Comparison of ENCODE assay signal across 19 cellular contexts in the genomic region with DNA sequence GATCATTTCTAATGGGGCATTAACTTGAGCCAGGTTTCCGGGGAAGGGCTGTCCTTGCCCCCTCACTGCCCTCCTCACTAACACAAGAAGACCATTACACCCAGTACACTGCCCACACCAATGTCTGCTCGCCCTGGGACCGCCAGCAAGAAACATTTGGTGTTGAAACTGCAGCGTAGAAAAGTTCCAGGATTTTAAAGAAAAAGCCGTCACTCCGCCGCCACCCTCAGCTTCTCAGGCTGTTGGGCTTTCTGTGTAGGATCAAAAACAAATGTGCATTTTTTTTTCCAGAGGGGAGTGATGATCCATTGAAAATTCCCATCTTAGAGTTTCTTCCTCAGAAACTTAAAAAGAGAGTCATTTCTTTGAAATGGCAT.
DNase-seq lines count a peak whose midpoint lies in the region; ATAC-seq and TF ChIP-seq lines count a peak whose summit lies in the region.
"Had no signal": no experiment of that assay in that cellular context is flagged by ENCODE, and none has a peak within 500 bp of the region (broad histone marks: within the 10 kb centered on the region; RNA-seq: fewer than 3 reads in every experiment).

No MANE protein-coding gene starts in this region.

- no peaks in the 10 kb centered on the region; the same call in 1 of the 2 replicates for H3K27me3 Mint-ChIP-seq in H9 (ENCODE audit: low read depth)

- no peak overlapping the region for H2AK5ac ChIP-seq in H9 (ENCODE audit: insufficient read length, low read length)

- TF ChIP-seq CTCF in H9 (conservative IDR thresholded peaks at IDR 0.05) (no peak), choroid plexus epithelial cell (conservative IDR thresholded peaks at IDR 0.05; ENCODE audit: low read depth, low read length) (no peak), GM13977 (IDR thresholded peaks at IDR 0.05; ENCODE audit: extremely low read depth, insufficient read depth, missing control alignments) (no peak)

- H3K27me3 ChIP-seq in H9 (ENCODE audit: insufficient read depth, low read length) = no peaks in the 10 kb centered on the region
- H3K27me3 ChIP-seq: pancreas, stomach had no signal

- H3K36me3 ChIP-seq in mesodermal cell (ENCODE audit: control insufficient read depth, insufficient read depth, low read length) = peaks cover 38% of the 10 kb centered on the region
- H3K36me3 ChIP-seq: pancreas, stomach had no signal

- H3K9me3 ChIP-seq in H9 (ENCODE audit: control insufficient read depth, low read depth, low read length) (no peaks in the 10 kb centered on the region), mesodermal cell (ENCODE audit: control insufficient read depth, low read length) (no peaks in the 10 kb centered on the region)
- H3K9me3 ChIP-seq: pancreas, stomach had no signal

- no peaks in the 10 kb centered on the region for H3K79me1 ChIP-seq in H9 (ENCODE audit: insufficient read depth, low read depth, low read length, poor library complexity, severe bottlenecking)

- H3K27ac Mint-ChIP-seq in H9 = 0 out of 7 replicates have a peak overlapping the region, but pooled peaks of 2 of the 3 experiments have one; percentile 29 to 39

- no peak overlapping the region for H4K91ac ChIP-seq in H9 (ENCODE audit: insufficient read length, low read depth, low read length)

- H3K79me2 ChIP-seq in H9 (ENCODE audit: insufficient read depth, low read length) = no peaks in the 10 kb centered on the region; the same call in 1 of the 2 replicates

- WGBS in H9 (ENCODE audit: extremely low coverage, insufficient read length, low lambda C conversion rate) = no CpG with 5 or more reads among the region's 7 CpGs
- WGBS in mesodermal cell (ENCODE audit: insufficient coverage in 2 of 2), 2 experiments = 98 to 99% methylated on average over 6 of the region's 7 CpGs

- H3K4me1 ChIP-seq in H9 (ENCODE audit: insufficient read depth, low read length) = 0 out of 2 replicates have a peak, but pooled peaks cover 2% of the 10 kb centered on the region
- H3K4me1 ChIP-seq in mesodermal cell (ENCODE audit: control insufficient read depth, insufficient read depth, low read length, poor library complexity, severe bottlenecking) = peaks cover 30% of the 10 kb centered on the region
- H3K4me1 ChIP-seq: pancreas had no signal

- H3K4me1 Mint-ChIP-seq in H9 = peaks cover 2% of the 10 kb centered on the region in 2 experiments; a peak in 3 of 4 replicates

- no peak overlapping the region for H3K56ac ChIP-seq in H9 (ENCODE audit: insufficient read length, low read depth, low read length)

- no peak overlapping the region for H3K4ac ChIP-seq in H9 (ENCODE audit: low read depth, low read length)

- no peak for DNase-seq in H9
- peak; percentile 17 for DNase-seq in choroid plexus epithelial cell (ENCODE audit: low read depth)
- DNase-seq in GM13977 (ENCODE audit: low spot score) = no peak
- DNase-seq in NOMO-1 treated with dmso at 0.1 percent for 144 hours (lab: John Stamatoyannopoulos, UW; ENCODE audit: unreplicated experiment) = no peak
- DNase-seq in stimulated activated CD4-positive, alpha-beta T cell treated with anti-CD3 and anti-CD28 coated beads, Interleukin-12 subunit alpha, Interleukin-12 subunit beta, amount 100 ng/mL, for 4 hours = no peak
- DNase-seq: activated CD8-positive, alpha-beta memory T cell treated with anti-CD3 and anti-CD28 coated beads for 24 hours; AML-193; Calu3; cortex of kidney; Karpas-422; midbrain; NCI-H2171; pancreas; stomach; T-helper 1 cell had no signal

- no peak overlapping the region for H3K27ac ChIP-seq in H9 (ENCODE audit: insufficient read length, low read depth, low read length)
- H3K27ac ChIP-seq in mesodermal cell (ENCODE audit: low read depth, low read length, severe bottlenecking) = peak overlapping the region; percentile 85
- H3K27ac ChIP-seq in skin epidermis = peak overlapping the region in 17 of 21 experiments; percentile 2 to 88 (median 55)
- H3K27ac ChIP-seq: pancreas had no signal

- no peaks in the 10 kb centered on the region for H4K20me1 ChIP-seq in H9 (ENCODE audit: control insufficient read depth, insufficient read depth, insufficient read length)

- no peak overlapping the region for H3K4me3 ChIP-seq in choroid plexus epithelial cell (ENCODE audit: low read depth, low read length)
- no peak overlapping the region for H3K4me3 ChIP-seq in mesodermal cell (ENCODE audit: extremely low read depth, insufficient read depth, low read length, poor library complexity, severe bottlenecking)
- H3K4me3 ChIP-seq in skin epidermis = no peak overlapping the region
- H3K4me3 ChIP-seq: pancreas, stomach had no signal

- H3K9ac ChIP-seq in H9 (ENCODE audit: extremely low read depth, insufficient read length, low read length) = no peak overlapping the region

- H2BK15ac ChIP-seq in H9 (ENCODE audit: low read depth, low read length) = no peak overlapping the region

- no peak overlapping the region for H2BK120ac ChIP-seq in H9 (ENCODE audit: low read depth, low read length, poor library complexity, severe bottlenecking)

- H3K36me3 Mint-ChIP-seq in H9 (ENCODE audit: insufficient read depth in 1 of 3, low read depth in 3 of 3) = peaks cover 0 to 2% (median 0%) of the 10 kb centered on the region in 3 experiments; a peak in 4 of 7 replicates

- H3K14ac ChIP-seq in H9 (ENCODE audit: insufficient read depth, low read length) = no peak overlapping the region

- in situ Hi-C loops in GM13977 (cut with MboI; ENCODE audit: low pct_unique_long_range_greater_than_20kb, low sequenced_read_pairs, unreplicated experiment) = no loop called here

- H2BK12ac ChIP-seq in H9 (ENCODE audit: insufficient read length, low read depth, low read length) = no peak overlapping the region

- H3K9me3 Mint-ChIP-seq in H9 = no peaks in the 10 kb centered on the region

- no peak overlapping the region for H2AFZ ChIP-seq in H9 (ENCODE audit: low read length)

- H2BK20ac ChIP-seq in H9 (ENCODE audit: low read depth, low read length, poor library complexity, severe bottlenecking) = no peak overlapping the region

- no peak for ATAC-seq in HG02884 (IDR thresholded peaks at IDR 0.05; ENCODE audit: unreplicated experiment)
- ATAC-seq: Panc1 had no signal

- H3K4me2 ChIP-seq in H9 (ENCODE audit: insufficient read depth, insufficient read length, low read length) = no peak overlapping the region

- no peak overlapping the region for H3K23ac ChIP-seq in H9 (ENCODE audit: insufficient read length, low read depth, low read length)

- no peak overlapping the region for H4K5ac ChIP-seq in H9 (ENCODE audit: insufficient read length, low read depth, low read length)

- H2BK5ac ChIP-seq in H9 (ENCODE audit: insufficient read length, low read length) = no peak overlapping the region

- H3K23me2 ChIP-seq in H9 (ENCODE audit: insufficient read length, low read depth, low read length, poor library complexity, severe bottlenecking) = no peaks in the 10 kb centered on the region

- H3K4me3 Mint-ChIP-seq in H9 = no peak overlapping the region

- no peak overlapping the region for H3T11ph ChIP-seq in H9 (ENCODE audit: low read length)

- H4K8ac ChIP-seq in H9 (replicated peaks; ENCODE audit: insufficient read length, low read depth, low read length) = no peak overlapping the region

- no peak overlapping the region for H3K18ac ChIP-seq in H9 (ENCODE audit: insufficient read length, low read depth, low read length)
